Comparison of ENCODE assay signal across 8 cellular contexts in genomic region chr7:74401137-74401859, GRCh38. TPM values are rescaled to one million over a fixed set of nuclear protein-coding genes. Genes with fewer than 3 reads are reported as not detected.
DNase-seq lines count a peak whose midpoint lies in the region; ATAC-seq and TF ChIP-seq lines count a peak whose summit lies in the region.

No MANE protein-coding gene starts in this region.

- H3K27me3 ChIP-seq in SJCRH30, result no peaks in the 10 kb centered on the region
- no peaks in the 10 kb centered on the region for H3K27me3 ChIP-seq in uterus

- H3K4me1 ChIP-seq in SJCRH30, result no peaks in the 10 kb centered on the region
- H3K4me1 ChIP-seq in uterus, result no peaks in the 10 kb centered on the region

- H3K9me3 ChIP-seq in SJCRH30 (replicated peaks) (no peaks in the 10 kb centered on the region), uterus (no peaks in the 10 kb centered on the region)

- H3K4me1 Mint-ChIP-seq in progenitor cell of endocrine pancreas (ENCODE audit: low read depth), result no peaks in the 10 kb centered on the region

- H3K4me3 Mint-ChIP-seq in progenitor cell of endocrine pancreas (ENCODE audit: low read depth), result no peak overlapping the region

- DNase-seq in DMS 273 (lab: John Stamatoyannopoulos, UW; ENCODE audit: unreplicated experiment) (peak; percentile 91), HUDEP-2 (lab: John Stamatoyannopoulos, UW; ENCODE audit: unreplicated experiment in 76 of 76) (peak in 56 of 76 experiments; percentile 1 to 77 (median 40)), SJCRH30 (peak; percentile 75 to 92), glomerular visceral epithelial cell (ENCODE audit: extremely low spot score) (peak; percentile 66), progenitor cell of endocrine pancreas (ENCODE audit: low spot score, unreplicated experiment) (peak; percentile 71), uterus (peak; percentile 64 to 74)
- peak; percentile 17 to 67 (median 56) for DNase-seq in activated naive CD4-positive, alpha-beta T cell (lab: John Stamatoyannopoulos, UW)

- no peaks in the 10 kb centered on the region for H3K27me3 Mint-ChIP-seq in progenitor cell of endocrine pancreas

- H3K4me3 ChIP-seq in SJCRH30 (no peak overlapping the region), uterus (no peak overlapping the region)

- no peak for ATAC-seq in GM21515 (IDR thresholded peaks at IDR 0.05; ENCODE audit: unreplicated experiment)

- peak; percentile 92 for TF ChIP-seq CTCF in progenitor cell of endocrine pancreas (IDR thresholded peaks at IDR 0.05; ENCODE audit: unreplicated experiment)
- TF ChIP-seq CTCF in uterus (IDR thresholded peaks at IDR 0.05), result peak; percentile 92 to 98 (median 94)

- peaks cover 10% of the 10 kb centered on the region for H3K36me3 Mint-ChIP-seq in progenitor cell of endocrine pancreas (ENCODE audit: insufficient read depth)

- H3K36me3 ChIP-seq in SJCRH30 (peaks cover 35% of the 10 kb centered on the region), uterus (no peaks in the 10 kb centered on the region)

- H3K27ac Mint-ChIP-seq in progenitor cell of endocrine pancreas, result no peak overlapping the region

- H3K27ac ChIP-seq in SJCRH30 (no peak overlapping the region), uterus (no peak overlapping the region)

- intact Hi-C loops in uterus (cut with DNase I; ENCODE audit: low total_unique reads), result loop anchor here (2.0 kb wide), 1 partner anchor 194 kb away; no protein-coding TSS in a partner anchor

- TF ChIP-seq POLR2A in uterus (IDR thresholded peaks at IDR 0.05), result no peak

- no peaks in the 10 kb centered on the region for H3K9me3 Mint-ChIP-seq in progenitor cell of endocrine pancreas (ENCODE audit: low read depth)

RNA-seq across cellular contexts. Expression of gene GTF2IRD1, which starts 52.4 kb away (rescaled TPM):
- 49.3 and 58.8 TPM in 2 replicates for total RNA-seq in SJCRH30 (2014; rRNA removed; shearing (Covaris generic))
- total RNA-seq in progenitor cell of endocrine pancreas, result 52.6 and 60.7 TPM in 2 replicates
- 10 to 100 TPM; 11.5 to 39.1 (median 22.5) TPM for total RNA-seq in uterus

Comparison
In these comparisons a context has a peak if more than half of its experiments do, and no peak if none do; other contexts are left out.
1. DNase-seq: peak in every context shown above with its lines; median percentile 91 in DMS 273; 84 in SJCRH30; 71 in progenitor cell of endocrine pancreas; 69 in uterus; 66 in glomerular visceral epithelial cell; 56 in activated naive CD4-positive, alpha-beta T cell; 40 in HUDEP-2.